ENCODE assay signal across 2 cellular contexts in genomic region chr19:55546822-55547614, GRCh38.
TF ChIP-seq lines count a peak whose summit lies in the region.

No MANE protein-coding gene starts in this region.

TF ChIP-seq in A549, 52 proteins besides CTCF, POLR2A, EP300 and RAD21 (continues in another document):
- no peak for TF ChIP-seq ZFP36 (IDR thresholded peaks at IDR 0.05; ENCODE audit: borderline replicate concordance, partially characterized antibody)
- no peak for TF ChIP-seq FOSL2 (IDR thresholded peaks at IDR 0.05)
- TF ChIP-seq FOSL2 (CRISPR knock-in tag; IDR thresholded peaks at IDR 0.05) = peak; percentile 77
- peak; percentile 14; the same call in 1 of the 2 replicates for TF ChIP-seq FOSB (CRISPR knock-in tag; IDR thresholded peaks at IDR 0.05)
- TF ChIP-seq RFX5 (IDR thresholded peaks at IDR 0.05) = 0 out of 2 replicates have a peak, but pooled peaks have one; percentile 17
- TF ChIP-seq KDM1A (IDR thresholded peaks at IDR 0.05; ENCODE audit: low read depth) = peak; percentile 86
- no peak; the same call in none of the 2 replicates for TF ChIP-seq CHD4 (IDR thresholded peaks at IDR 0.05; ENCODE audit: borderline replicate concordance)
- TF ChIP-seq RARB (CRISPR knock-in tag; IDR thresholded peaks at IDR 0.05) = no peak
- 0 out of 2 replicates have a peak, but pooled peaks have one; percentile 16 for TF ChIP-seq EHF (CRISPR knock-in tag; IDR thresholded peaks at IDR 0.05)
- TF ChIP-seq HOXB13 (CRISPR knock-in tag; IDR thresholded peaks at IDR 0.05; ENCODE audit: low read depth) = 0 out of 2 replicates have a peak, but pooled peaks have one; percentile 55
- TF ChIP-seq JUNB (IDR thresholded peaks at IDR 0.05) = peak; percentile 26; the same call in 1 of the 2 replicates
- no peak; a peak in 1 of 4 replicates for TF ChIP-seq CEBPB (IDR thresholded peaks at IDR 0.05)
- TF ChIP-seq TP53 (CRISPR knock-in tag; IDR thresholded peaks at IDR 0.05) = no peak
- no peak for TF ChIP-seq BCL3 (IDR thresholded peaks at IDR 0.05)
- TF ChIP-seq NFE2L2 (conservative IDR thresholded peaks at IDR 0.05; ENCODE audit: low read length) = no peak
- no peak for TF ChIP-seq E2F6 (IDR thresholded peaks at IDR 0.05; ENCODE audit: borderline replicate concordance, low read depth)
- TF ChIP-seq ATOH8 (CRISPR knock-in tag; IDR thresholded peaks at IDR 0.05; ENCODE audit: low read depth) = peak; percentile 38; the same call in 1 of the 2 replicates
- TF ChIP-seq FOXS1 (CRISPR knock-in tag; IDR thresholded peaks at IDR 0.05) = no peak
- no peak for TF ChIP-seq EHMT2 (IDR thresholded peaks at IDR 0.05; ENCODE audit: low read depth)
- no peak for TF ChIP-seq NPAS2 (CRISPR knock-in tag; IDR thresholded peaks at IDR 0.05; ENCODE audit: borderline replicate concordance)
- TF ChIP-seq RNF2 (IDR thresholded peaks at IDR 0.05; ENCODE audit: borderline replicate concordance, low read depth) = no peak
- TF ChIP-seq ESRRA (IDR thresholded peaks at IDR 0.05; ENCODE audit: borderline replicate concordance, low read length) = peak; percentile 34; the same call in 1 of the 2 replicates
- TF ChIP-seq JUN (IDR thresholded peaks at IDR 0.05) = peak in 1 of 2 experiments; percentile 49; a peak in 1 of 5 replicates
- no peak for TF ChIP-seq MYC (IDR thresholded peaks at IDR 0.05; ENCODE audit: borderline replicate concordance, low read length)
- peak; percentile 66; the same call in 1 of the 2 replicates for TF ChIP-seq HOXB5 (CRISPR knock-in tag; IDR thresholded peaks at IDR 0.05)
- TF ChIP-seq TFCP2L1 (CRISPR knock-in tag; IDR thresholded peaks at IDR 0.05) = no peak
- TF ChIP-seq PBX3 (IDR thresholded peaks at IDR 0.05) = no peak
- no peak for TF ChIP-seq SREBF2 (IDR thresholded peaks at IDR 0.05)
- no peak for TF ChIP-seq HEYL (CRISPR knock-in tag; IDR thresholded peaks at IDR 0.05)
- TF ChIP-seq HDAC2 (IDR thresholded peaks at IDR 0.05) = 0 out of 2 replicates have a peak, but pooled peaks have one; percentile 73
- TF ChIP-seq CBX2 (IDR thresholded peaks at IDR 0.05; ENCODE audit: borderline replicate concordance, low read depth) = no peak
- TF ChIP-seq ZC3H11A (IDR thresholded peaks at IDR 0.05) = no peak
- TF ChIP-seq MAZ (IDR thresholded peaks at IDR 0.05; ENCODE audit: borderline replicate concordance, low read depth, low read length) = no peak
- peak; percentile 38; the same call in 1 of the 2 replicates for TF ChIP-seq GATA3 (IDR thresholded peaks at IDR 0.05; ENCODE audit: borderline replicate concordance)
- TF ChIP-seq MAX (IDR thresholded peaks at IDR 0.05) = peak; percentile 66; the same call in 1 of the 2 replicates
- TF ChIP-seq MAFK (IDR thresholded peaks at IDR 0.05; ENCODE audit: partially characterized antibody) = no peak
- no peak for TF ChIP-seq ZNF302 (CRISPR knock-in tag; IDR thresholded peaks at IDR 0.05)
- TF ChIP-seq HOXA7 (CRISPR knock-in tag; IDR thresholded peaks at IDR 0.05) = no peak
- TF ChIP-seq HES2 (IDR thresholded peaks at IDR 0.05) = no peak

TF ChIP-seq in IMR-90, 13 proteins besides CTCF, POLR2A, EP300 and RAD21:
- TF ChIP-seq MXI1 (IDR thresholded peaks at IDR 0.05; ENCODE audit: borderline replicate concordance, low read depth, low read length) (no peak), USF2 (IDR thresholded peaks at IDR 0.05; ENCODE audit: low read depth, low read length) (no peak), CEBPB (IDR thresholded peaks at IDR 0.05; ENCODE audit: low read depth, low read length) (no peak), CHD1 (IDR thresholded peaks at IDR 0.05; ENCODE audit: low read depth, low read length) (no peak), RCOR1 (IDR thresholded peaks at IDR 0.05; ENCODE audit: insufficient replicate concordance, low read length) (peak; percentile 36), MAZ (IDR thresholded peaks at IDR 0.05; ENCODE audit: borderline replicate concordance, low read depth, low read length) (no peak), SMC3 (IDR thresholded peaks at IDR 0.05; ENCODE audit: low read depth, low read length) (no peak), ELK1 (IDR thresholded peaks at IDR 0.05; ENCODE audit: borderline replicate concordance, low read depth, low read length) (no peak), FOS (IDR thresholded peaks at IDR 0.05; ENCODE audit: low read depth, low read length) (peak; percentile 54; the same call in 1 of the 2 replicates)
